20 cellular contexts compared by ENCODE assay signal in the genomic region with DNA sequence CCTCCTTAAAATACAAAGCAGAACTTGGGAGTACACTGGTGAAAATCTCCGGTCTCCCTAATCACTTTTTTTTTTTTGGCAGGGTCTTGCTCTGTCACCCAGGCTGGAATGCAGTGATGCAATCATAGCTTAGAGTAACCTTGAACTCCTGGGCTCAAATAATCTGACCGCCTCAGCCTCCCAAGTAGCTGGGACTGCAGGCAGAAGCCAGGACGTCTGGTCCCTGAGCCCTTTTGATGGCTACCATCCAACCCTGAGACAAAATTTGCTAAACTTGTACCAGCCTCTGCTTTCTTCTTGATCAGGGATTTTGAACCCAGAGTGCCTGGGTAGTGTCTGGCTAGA. TPM values are rescaled to one million over a fixed set of nuclear protein-coding genes. Genes with fewer than 3 reads are reported as not detected.
DNase-seq lines count a peak whose midpoint lies in the region; ATAC-seq, FAIRE-seq and TF ChIP-seq lines count a peak whose summit lies in the region.
"Had no signal": no experiment of that assay in that cellular context is flagged by ENCODE, and none has a peak within 500 bp of the region (broad histone marks: within the 10 kb centered on the region; RNA-seq: fewer than 3 reads in every experiment).

No MANE protein-coding gene starts in this region.

- peak overlapping the region; percentile 26 for H4K5ac ChIP-seq in mesendoderm (ENCODE audit: low read length)

- H3K36me3 Mint-ChIP-seq in endodermal cell (ENCODE audit: low read depth): peaks cover 57% of the 10 kb centered on the region

- H3K27ac ChIP-seq in endodermal cell (ENCODE audit: low read depth, low read length) (no peak overlapping the region), mesendoderm (ENCODE audit: low read depth, low read length) (peak overlapping the region; percentile 93)
- H3K27ac ChIP-seq: heart left ventricle, prostate gland, stomach, uterus had no signal

- no peaks in the 10 kb centered on the region for H3K9me3 ChIP-seq in endodermal cell (ENCODE audit: control insufficient read depth, low read length)
- H3K9me3 ChIP-seq: heart left ventricle, prostate gland, stomach, uterus had no signal

- peak overlapping the region; percentile 79 for H3K56ac ChIP-seq in mesendoderm (ENCODE audit: low read length)

- FAIRE-seq in HTR-8/SVneo (lab: Jason Lieb, UNC): no peak

- peak overlapping the region; percentile 47 for H2BK5ac ChIP-seq in mesendoderm (ENCODE audit: low read length)

- H3K4ac ChIP-seq in mesendoderm (ENCODE audit: low read depth, low read length): no peak overlapping the region

- peak overlapping the region; percentile 95 for H3K27ac Mint-ChIP-seq in endodermal cell

- H3K4me2 ChIP-seq in mesendoderm (ENCODE audit: low read length): peak overlapping the region; percentile 47

- peak overlapping the region; percentile 51 for H2BK120ac ChIP-seq in mesendoderm (ENCODE audit: low read depth, low read length)

- H3K9me3 Mint-ChIP-seq in endodermal cell: no peaks in the 10 kb centered on the region

- DNase-seq in EH (ENCODE audit: low read depth): peak; percentile 8
- peak; percentile 61 for DNase-seq in M059J (ENCODE audit: low read depth)
- peak; percentile 71 for DNase-seq in endodermal cell
- DNase-seq in mesendoderm: peak; percentile 89
- no peak for DNase-seq in NCI-H128 (lab: John Stamatoyannopoulos, UW; ENCODE audit: unreplicated experiment)
- DNase-seq in HTR-8/SVneo (ENCODE audit: insufficient read length, low spot score): no peak
- DNase-seq in UCSD-AML1 (lab: John Stamatoyannopoulos, UW; ENCODE audit: unreplicated experiment): no peak
- DNase-seq: activated CD4-positive, alpha-beta T cell treated with anti-CD3 and anti-CD28 coated beads for 4 hours; activated naive CD4-positive, alpha-beta T cell treated with anti-CD3 and anti-CD28 coated beads, Interleukin-2, amount 50 U/mL, for 16 hours; heart left ventricle; left colon; NCI-H2029 treated with DMSO at 0.1 percent for 48 hours; NCI-H524 treated with DMSO at 0.1 percent for 48 hours; stimulated activated CD4-positive, alpha-beta T cell treated with anti-CD3 and anti-CD28 coated beads, Interleukin-15, amount 100 ng/mL, for 24 hours; stomach; T1000; uterus had no signal

- H4K8ac ChIP-seq in mesendoderm (ENCODE audit: low read depth, low read length): peak overlapping the region; percentile 88

- H3K4me1 ChIP-seq in endodermal cell (ENCODE audit: control insufficient read depth, insufficient read depth, low read length) (no peaks in the 10 kb centered on the region), mesendoderm (ENCODE audit: control insufficient read depth, low read depth, low read length) (peaks cover 1% of the 10 kb centered on the region)
- H3K4me1 ChIP-seq: prostate gland, uterus had no signal

- WGBS in endodermal cell (ENCODE audit: insufficient coverage in 1 of 2, insufficient read length in 1 of 2), 2 experiments: 16 to 18% methylated on average over 2 to 3 of the region's 3 CpGs
- no CpG with 5 or more reads among the region's 3 CpGs for whole genome bisulfite sequencing in mesendoderm (ENCODE audit: extremely low coverage, insufficient coverage, low lambda C conversion rate)

- H3K4me1 Mint-ChIP-seq in endodermal cell: peaks cover 26% of the 10 kb centered on the region

- H3K27me3 ChIP-seq in endodermal cell (ENCODE audit: control insufficient read depth, insufficient read depth, low read length, poor library complexity, severe bottlenecking) (no peaks in the 10 kb centered on the region), mesendoderm (ENCODE audit: insufficient read depth, low read length, poor library complexity) (no peaks in the 10 kb centered on the region)
- H3K27me3 ChIP-seq: uterus had no signal

- no peak for ATAC-seq in GM18519 (IDR thresholded peaks at IDR 0.05; ENCODE audit: low FRiP score, unreplicated experiment)
- ATAC-seq: left colon had no signal

- no peak overlapping the region for H3K23ac ChIP-seq in mesendoderm (ENCODE audit: low read length)

- H3K4me3 ChIP-seq in endodermal cell (ENCODE audit: low read length) (peak overlapping the region; percentile 93), mesendoderm (ENCODE audit: low read length) (peak overlapping the region; percentile 19)
- H3K4me3 ChIP-seq: heart left ventricle, prostate gland, stomach, uterus had no signal

- no peak for TF ChIP-seq CTCF in endodermal cell (conservative IDR thresholded peaks at IDR 0.05)

- H3K18ac ChIP-seq in mesendoderm (ENCODE audit: low read length): peak overlapping the region; percentile 99

- H3K36me3 ChIP-seq in endodermal cell (ENCODE audit: control insufficient read depth, insufficient read depth, low read length): peaks cover 57% of the 10 kb centered on the region
- H3K36me3 ChIP-seq in mesendoderm (ENCODE audit: control insufficient read depth, insufficient read depth, low read length): peaks cover 3% of the 10 kb centered on the region
- H3K36me3 ChIP-seq: heart left ventricle, prostate gland, stomach, uterus had no signal

- H3K79me2 ChIP-seq in mesendoderm (ENCODE audit: control insufficient read depth, insufficient read depth, low read length): peaks cover 65% of the 10 kb centered on the region

- peak overlapping the region; percentile 100 for H3K4me3 Mint-ChIP-seq in endodermal cell

- H2BK15ac ChIP-seq in mesendoderm (replicated peaks; ENCODE audit: low read depth): peak overlapping the region; percentile 86

- H3K27me3 Mint-ChIP-seq in endodermal cell (ENCODE audit: insufficient read depth): no peaks in the 10 kb centered on the region

- no peak overlapping the region for H2AK5ac ChIP-seq in mesendoderm (ENCODE audit: low read length)

- H3K79me1 ChIP-seq in mesendoderm (ENCODE audit: low read length): no peaks in the 10 kb centered on the region

- peak overlapping the region; percentile 63 for H3K9ac ChIP-seq in endodermal cell (ENCODE audit: extremely low read depth, low read length, poor library complexity, severe bottlenecking)
- peak overlapping the region; percentile 71 for H3K9ac ChIP-seq in mesendoderm (ENCODE audit: low read length)

RNA-seq across cellular contexts. Expression of gene L1TD1, which starts 4.1 kb away (rescaled TPM):
- total RNA-seq in M059J (2014; rRNA removed; shearing (Covaris generic)): not detected in 2 replicates
- total RNA-seq in endodermal cell: 100 to 1,000 TPM in 1 of 2 donors, 10 to 100 TPM in 1; 66.7 to 200 TPM
- 29.5 TPM for polyA plus RNA-seq in endodermal cell (2013, experiment 1 of 2)
- 26.1 TPM for polyA plus RNA-seq in endodermal cell (2013, experiment 2 of 2)
- polyA plus RNA-seq in mesendoderm (2013, experiment 1 of 2): 489 TPM
- 482 TPM for polyA plus RNA-seq in mesendoderm (2013, experiment 2 of 2)
- total RNA-seq: myocyte had no signal

Comparison
In these comparisons a context has a peak if more than half of its experiments do, and no peak if none do; other contexts are left out.
1. DNase-seq: peak in EH (single experiment), M059J (single experiment), endodermal cell (single experiment) and mesendoderm (single experiment); none in NCI-H128 (single experiment), HTR-8/SVneo (single experiment) and UCSD-AML1 (single experiment).
2. RNA of gene L1TD1, which starts 4.1 kb away (total RNA-seq): 66.7 to 200 TPM in endodermal cell; not detected in M059J; every median in the first group is over 10 times any median in the second.